In the genomic region with DNA sequence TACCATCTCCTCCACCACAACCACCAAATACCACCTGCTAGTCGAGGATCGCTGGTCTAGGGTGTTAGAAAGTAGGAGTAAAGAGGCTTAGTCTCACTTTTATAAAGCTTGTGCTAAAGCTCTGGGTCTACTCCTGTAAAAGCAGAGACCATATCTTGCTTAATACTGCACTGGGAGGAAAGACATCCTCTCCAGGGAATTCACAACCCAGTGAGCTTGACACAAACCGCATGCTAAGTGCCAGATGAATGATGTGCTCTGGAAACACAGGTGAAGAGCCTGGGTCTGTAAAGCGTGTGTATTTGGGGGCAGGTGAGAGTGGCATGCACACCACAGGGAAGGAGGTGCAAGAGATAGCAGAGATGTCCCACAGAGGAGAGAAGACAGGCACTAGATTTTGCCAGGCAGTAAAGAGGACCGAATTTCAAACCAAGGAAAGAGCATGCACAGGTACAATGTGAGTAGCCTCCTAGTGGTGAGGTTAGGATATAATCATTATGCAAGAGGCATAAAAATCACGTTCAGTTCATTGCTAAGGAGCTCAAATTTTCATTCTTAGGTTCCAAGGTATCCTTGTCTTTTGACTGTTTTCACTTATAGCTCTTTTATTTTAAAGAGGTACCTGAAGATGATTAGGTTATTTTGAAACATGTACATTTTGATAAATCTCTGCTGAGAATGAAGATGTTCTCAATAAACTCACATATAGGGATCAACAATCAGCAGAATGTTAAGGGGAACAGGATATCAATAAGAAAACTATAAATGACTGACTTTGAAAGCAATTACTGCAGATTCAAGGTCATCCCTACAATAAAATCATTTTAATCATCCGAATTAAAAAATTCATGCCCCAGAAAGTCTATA, we compare ENCODE assay signal across 8 cellular contexts. TPM values are rescaled to one million over a fixed set of nuclear protein-coding genes. Genes with fewer than 3 reads are reported as not detected.
DNase-seq lines count a peak whose midpoint lies in the region; ATAC-seq, FAIRE-seq and TF ChIP-seq lines count a peak whose summit lies in the region.

No MANE protein-coding gene starts in this region.

- ATAC-seq in HG02610 (IDR thresholded peaks at IDR 0.05; ENCODE audit: unreplicated experiment), result peak; percentile 87

- no peak overlapping the region for H3K4me3 Mint-ChIP-seq in activated CD4-positive, alpha-beta T cell treated with anti-CD3 and anti-CD28 coated beads, Interleukin-2, amount 10 ng/mL, durations not matched to agents 7 days and 5 days

- peaks cover 44% of the 10 kb centered on the region for H3K4me1 Mint-ChIP-seq in activated CD4-positive, alpha-beta T cell treated with anti-CD3 and anti-CD28 coated beads, Interleukin-2, amount 10 ng/mL, durations not matched to agents 7 days and 5 days

- H3K36me3 ChIP-seq in adrenal gland (replicated peaks in 1 of 2), result no peaks in the 10 kb centered on the region
- no peaks in the 10 kb centered on the region for H3K36me3 ChIP-seq in keratinocyte (ENCODE audit: control insufficient read depth in 2 of 2, extremely low read depth in 1 of 2, insufficient read depth in 2 of 2, low read length in 2 of 2)

- WGBS in adrenal gland, 4 donors, result 65 to 70% (median 67%) methylated on average over 7 of the region's 7 CpGs

- H3K27ac Mint-ChIP-seq in activated CD4-positive, alpha-beta T cell treated with anti-CD3 and anti-CD28 coated beads, Interleukin-2, amount 10 ng/mL, durations not matched to agents 7 days and 5 days, result no peak overlapping the region

- TF ChIP-seq POLR2A in GM12891 (IDR thresholded peaks at IDR 0.05; ENCODE audit: low read depth, low read length), result no peak
- no peak for TF ChIP-seq POLR2A in NB4 (IDR thresholded peaks at IDR 0.05; ENCODE audit: extremely low read depth, insufficient read length)
- no peak for TF ChIP-seq POLR2A in adrenal gland (IDR thresholded peaks at IDR 0.05)

- H4K20me1 ChIP-seq in keratinocyte (ENCODE audit: control insufficient read depth, extremely low read depth, insufficient read depth, low read length), result no peaks in the 10 kb centered on the region

- CTCF ChIA-PET in AG04450 (lab: Charles Lee), result interaction anchor here (0.6 to 1.6 kb wide), 15 partner anchors 9 to 60 kb away, joined by 3 to 16 read pairs (median 5); a partner anchor contains a TSS
- CTCF ChIA-PET in activated CD4-positive, alpha-beta T cell treated with anti-CD3 and anti-CD28 coated beads, Interleukin-2, amount 10 ng/mL, durations not matched to agents 7 days and 5 days (lab: Charles Lee), result interaction anchor here (0.6 to 1.8 kb wide), 8 partner anchors 9 to 182 kb away, joined by 3 to 9 read pairs (median 3); no protein-coding TSS in a partner anchor

- H3K27me3 ChIP-seq in AG04450 (ENCODE audit: control insufficient read depth, insufficient read depth, low read length), result no peaks in the 10 kb centered on the region
- H3K27me3 ChIP-seq in adrenal gland, result no peaks in the 10 kb centered on the region
- no peaks in the 10 kb centered on the region for H3K27me3 ChIP-seq in keratinocyte (ENCODE audit: control insufficient read depth, extremely low read depth, insufficient read depth, low read length)

- H2AFZ ChIP-seq in keratinocyte (ENCODE audit: control insufficient read depth, low read length), result no peak overlapping the region

- no peak overlapping the region for H3K4me2 ChIP-seq in keratinocyte (ENCODE audit: control insufficient read depth, extremely low read depth, insufficient read depth, low read depth, low read length)

- peak; percentile 59 for TF ChIP-seq CTCF in AG04450 (IDR thresholded peaks at IDR 0.05; ENCODE audit: low read depth, low read length)
- TF ChIP-seq CTCF in NB4 (IDR thresholded peaks at IDR 0.05; ENCODE audit: low read depth, low read length), result peak; percentile 49
- peak; percentile 41 to 66 (median 53) for TF ChIP-seq CTCF in adrenal gland (IDR thresholded peaks at IDR 0.05)
- TF ChIP-seq CTCF in keratinocyte (optimal IDR thresholded peaks at IDR 0.05 in 1 of 3, IDR thresholded peaks at IDR 0.05 in 1 of 3, conservative IDR thresholded peaks at IDR 0.05 in 1 of 3; ENCODE audit: extremely low read depth in 1 of 3, insufficient read depth in 2 of 3, low read length in 3 of 3), result peak; percentile 47 to 73 (median 65)

- H3K79me2 ChIP-seq in keratinocyte (ENCODE audit: control insufficient read depth, insufficient read depth, low read length), result no peaks in the 10 kb centered on the region

- no peak overlapping the region for H3K9ac ChIP-seq in keratinocyte (ENCODE audit: control insufficient read depth, extremely low read depth, insufficient read depth, low read length)

- dilution Hi-C loops in keratinocyte (cut with MboI; ENCODE audit: extremely low pct_ligation_motif_present, low sequenced_read_pairs), result no loop called here

- no peaks in the 10 kb centered on the region for H3K9me1 ChIP-seq in keratinocyte (ENCODE audit: control insufficient read depth, extremely low read depth, insufficient read depth, low read length)

- H3K4me1 ChIP-seq in adrenal gland (replicated peaks in 1 of 2) (peaks cover 12 to 49% of the 10 kb centered on the region in 2 donors), keratinocyte (ENCODE audit: control insufficient read depth, extremely low read depth, insufficient read depth, low read length) (no peaks in the 10 kb centered on the region)

- peak; percentile 91 for FAIRE-seq in GM12891 (lab: Jason Lieb, UNC)
- peak; percentile 56 for FAIRE-seq in keratinocyte (lab: Jason Lieb, UNC)

- intact Hi-C loops in adrenal gland (cut with DNase I), result loop anchor here (10.0 kb wide), 2 partner anchors 59 to 181 kb away; no protein-coding TSS in a partner anchor

- H3K27ac ChIP-seq in AG04450 (ENCODE audit: low read depth, low read length) (no peak overlapping the region), adrenal gland (no peak overlapping the region), keratinocyte (ENCODE audit: control insufficient read depth, insufficient read depth, low read length) (no peak overlapping the region), substantia nigra (ENCODE audit: low read depth, low read length, poor library complexity, severe bottlenecking) (no peak overlapping the region)

- DNase-seq in AG04450 (ENCODE audit: low read depth, low spot score) (no peak), GM12891 (ENCODE audit: insufficient read length, low spot score) (no peak), NB4 (ENCODE audit: low read depth) (peak; percentile 60), adrenal gland (no peak), keratinocyte (ENCODE audit: low read depth, low spot score) (no peak), substantia nigra (lab: John Stamatoyannopoulos, UW) (no peak)
- no peak for DNase-seq in activated CD4-positive, alpha-beta T cell treated with anti-CD3 and anti-CD28 coated beads, Interleukin-2, amount 10 ng/mL, durations not matched to agents 7 days and 5 days

- H3K9me3 ChIP-seq in AG04450 (ENCODE audit: control insufficient read depth, insufficient read depth, low read length) (no peaks in the 10 kb centered on the region), adrenal gland (replicated peaks in 1 of 3) (no peaks in the 10 kb centered on the region), keratinocyte (ENCODE audit: control insufficient read depth, low read depth, low read length) (no peaks in the 10 kb centered on the region)

- no peaks in the 10 kb centered on the region for H3K27me3 Mint-ChIP-seq in activated CD4-positive, alpha-beta T cell treated with anti-CD3 and anti-CD28 coated beads, Interleukin-2, amount 10 ng/mL, durations not matched to agents 7 days and 5 days

- POLR2A ChIA-PET in AG04450 (lab: Yijun Ruan, JAX), result no interaction called here
- POLR2A ChIA-PET in activated CD4-positive, alpha-beta T cell treated with anti-CD3 and anti-CD28 coated beads, Interleukin-2, amount 10 ng/mL, durations not matched to agents 7 days and 5 days (lab: Charles Lee), result interaction anchor here (0.9 kb wide), 1 partner anchor 8 kb away, joined by 3 read pairs; no protein-coding TSS in a partner anchor

- peaks cover 28% of the 10 kb centered on the region for H3K36me3 Mint-ChIP-seq in activated CD4-positive, alpha-beta T cell treated with anti-CD3 and anti-CD28 coated beads, Interleukin-2, amount 10 ng/mL, durations not matched to agents 7 days and 5 days (ENCODE audit: low read depth)

- H3K4me3 ChIP-seq in AG04450 (ENCODE audit: low read depth, low read length) (no peak overlapping the region), NB4 (ENCODE audit: low read depth, low read length) (no peak overlapping the region), adrenal gland (no peak overlapping the region), keratinocyte (ENCODE audit: control insufficient read depth in 2 of 3, extremely low read depth in 1 of 3, insufficient read depth in 2 of 3, low read depth in 1 of 3, low read length in 3 of 3) (no peak overlapping the region)

- H3K9me3 Mint-ChIP-seq in activated CD4-positive, alpha-beta T cell treated with anti-CD3 and anti-CD28 coated beads, Interleukin-2, amount 10 ng/mL, durations not matched to agents 7 days and 5 days, result no peaks in the 10 kb centered on the region

TF ChIP-seq in GM12891, 5 proteins besides CTCF, POLR2A, EP300 and RAD21:
- no peak for TF ChIP-seq SPI1 (IDR thresholded peaks at IDR 0.05; ENCODE audit: low read depth, low read length)
- no peak for TF ChIP-seq POLR2AphosphoS5 (IDR thresholded peaks at IDR 0.05; ENCODE audit: low read depth, low read length)
- no peak for TF ChIP-seq TAF1 (IDR thresholded peaks at IDR 0.05; ENCODE audit: low read depth, low read length)
- TF ChIP-seq PAX5 (IDR thresholded peaks at IDR 0.05; ENCODE audit: insufficient read depth, low read length, severe bottlenecking), result no peak
- peak; percentile 14; the same call in 1 of the 2 replicates for TF ChIP-seq POU2F2 (IDR thresholded peaks at IDR 0.05; ENCODE audit: low read depth, low read length)

RNA-seq across cellular contexts. Expression of a gene that starts 20.7 kb away (rescaled TPM):
- 8.9 and 11.5 TPM in 2 replicates for polyA plus RNA-seq in AG04450 (2011; rRNA removed)
- 11.9 and 12.4 TPM in 2 replicates for polyA minus RNA-seq in AG04450 (2011; rRNA and poly(A)+ RNA removed)
- 4.4 TPM for polyA plus RNA-seq in GM12891 (2012; ENCODE audit: low read depth, missing spikeins)
- total RNA-seq in adrenal gland, result 100 to 1,000 TPM in 1 of 8 donors, 10 to 100 TPM in 7; 33.2 to 119 (median 51.1) TPM
- 10 to 100 TPM; 39.3 to 58.8 (median 56.2) TPM for polyA plus RNA-seq in adrenal gland
- 8.6 to 10.7 TPM (median 9.2 TPM) in 3 replicates for polyA plus RNA-seq in keratinocyte
- 8.3 TPM for polyA plus RNA-seq in keratinocyte (2011; ENCODE audit: low read depth)
- polyA plus RNA-seq in keratinocyte (2011; cell fraction: cytosol; rRNA removed), result 3.8 and 8.9 TPM in 2 replicates
- 14.6 and 17.3 TPM in 2 replicates for polyA plus RNA-seq in keratinocyte (2011; cell fraction: nucleus; rRNA removed)
- polyA plus RNA-seq in keratinocyte (2012; ENCODE audit: low replicate concordance), result 6.2 and 8.5 TPM in 2 replicates
- 3.8 to 16.7 TPM (median 12.2 TPM) in 3 replicates for polyA minus RNA-seq in keratinocyte
- 5.6 TPM for polyA minus RNA-seq in keratinocyte (2011; cell fraction: cytosol; rRNA and poly(A)+ RNA removed)
- 14.2 and 21.9 TPM in 2 replicates for polyA minus RNA-seq in keratinocyte (2011; cell fraction: nucleus; rRNA and poly(A)+ RNA removed)
- 10 to 100 TPM; 49.6 to 58.2 TPM for total RNA-seq in activated CD4-positive, alpha-beta T cell treated with anti-CD3 and anti-CD28 coated beads, Interleukin-2, amount 10 ng/mL, durations not matched to agents 7 days and 5 days
